In genomic region chr19:10116085-10116865, GRCh38 we compare ENCODE assay signal across 17 cellular contexts. TPM values are rescaled to one million over a fixed set of nuclear protein-coding genes. Genes with fewer than 3 reads are reported as not detected.
DNase-seq lines count a peak whose midpoint lies in the region; ATAC-seq, FAIRE-seq and TF ChIP-seq lines count a peak whose summit lies in the region.
"Had no signal": no experiment of that assay in that cellular context is flagged by ENCODE, and none has a peak within 500 bp of the region (broad histone marks: within the 10 kb centered on the region; RNA-seq: fewer than 3 reads in every experiment).

No MANE protein-coding gene starts in this region.

- peaks cover 35% of the 10 kb centered on the region for H3F3A ChIP-seq in GM23248 (ENCODE audit: insufficient read depth)

- intact Hi-C loops in activated CD4-positive, alpha-beta T cell treated with anti-CD3 and anti-CD28 coated beads for 36 hours (cut with DNase I, micrococcal nuclease): loop anchor here in 1 of 2 experiments (5.0 kb wide), 1 partner anchor 184 kb away; no protein-coding TSS in a partner anchor
- intact Hi-C loops in GM12878 (cut with micrococcal nuclease; ENCODE audit: unreplicated experiment) (no loop called here), gastrocnemius medialis (cut with DNase I; ENCODE audit: low total_unique reads) (loop anchor here (5.0 to 10.0 kb wide), 5 partner anchors 79 to 286 kb away; partner anchors contain the start of genes CDC37, DNMT1, ICAM3 and MRPL4)

- no peaks in the 10 kb centered on the region for H3K9me3 ChIP-seq in GM23248 (ENCODE audit: low read depth)
- no peaks in the 10 kb centered on the region for H3K9me3 ChIP-seq in GM12878 (replicated peaks; ENCODE audit: control insufficient read depth, insufficient read depth, low read length)
- H3K9me3 ChIP-seq in gastrocnemius medialis: no peaks in the 10 kb centered on the region
- H3K9me3 ChIP-seq: HAP-1, Peyer's patch, suprapubic skin had no signal

- no peaks in the 10 kb centered on the region for H3K27me3 Mint-ChIP-seq in activated CD4-positive, alpha-beta T cell treated with anti-CD3 and anti-CD28 coated beads for 36 hours

- ATAC-seq in activated CD4-positive, alpha-beta T cell treated with anti-CD3 and anti-CD28 coated beads for 36 hours: no peak
- no peak for ATAC-seq in GM12878
- ATAC-seq in gastrocnemius medialis: peak; percentile 79 to 87
- ATAC-seq in HG03095 (IDR thresholded peaks at IDR 0.05; ENCODE audit: unreplicated experiment): no peak

- H3K4me3 ChIP-seq in GM23248: no peak overlapping the region
- H3K4me3 ChIP-seq in GM12878: no peak overlapping the region
- H3K4me3 ChIP-seq in gastrocnemius medialis: no peak overlapping the region
- H3K4me3 ChIP-seq: dorsolateral prefrontal cortex, HAP-1, Peyer's patch, suprapubic skin had no signal

- no peak for TF ChIP-seq EP300 in GM12878 (IDR thresholded peaks at IDR 0.05; ENCODE audit: borderline replicate concordance in 1 of 2, control insufficient read depth in 1 of 2, low read depth in 2 of 2, low read length in 2 of 2)

- H3K9me2 ChIP-seq in GM23248 (ENCODE audit: insufficient read depth): no peaks in the 10 kb centered on the region

- peaks cover 42% of the 10 kb centered on the region for H3K4me1 Mint-ChIP-seq in activated CD4-positive, alpha-beta T cell treated with anti-CD3 and anti-CD28 coated beads for 36 hours

- CTCF ChIA-PET in activated CD4-positive, alpha-beta T cell treated with anti-CD3 and anti-CD28 coated beads for 36 hours (lab: Charles Lee): interaction anchor here (1.0 to 2.7 kb wide), 5 partner anchors 10 to 221 kb away, joined by 3 to 8 read pairs (median 5); partner anchors contain the start of gene PPAN
- CTCF ChIA-PET in GM12878 (lab: Yijun Ruan, JAX): interaction anchor here (0.9 to 9.8 kb wide), 2 partner anchors 16 to 274 kb away, joined by 3 to 171 read pairs; partner anchors contain the start of gene ANGPTL6

- no peak overlapping the region for H3K4me3 Mint-ChIP-seq in activated CD4-positive, alpha-beta T cell treated with anti-CD3 and anti-CD28 coated beads for 36 hours

- H3K9ac ChIP-seq in GM23248: no peak overlapping the region
- H3K9ac ChIP-seq in GM12878 (ENCODE audit: control insufficient read depth, insufficient read depth, low read length): no peak overlapping the region

- in situ Hi-C loops in GM23248 (cut with MboI) (no loop called here), GM12878 (cut with MboI) (no loop called here), gastrocnemius medialis (cut with MboI; ENCODE audit: low sequenced_read_pairs in 4 of 4) (no loop called here)

- peaks cover 6% of the 10 kb centered on the region; the same call in 1 of the 2 replicates for H3K36me3 ChIP-seq in GM23248 (ENCODE audit: low read depth)
- peaks cover 4 to 34% of the 10 kb centered on the region in 2 experiments; a peak in 3 of 4 replicates for H3K36me3 ChIP-seq in GM12878 (ENCODE audit: control insufficient read depth in 2 of 2, insufficient read depth in 2 of 2, low read length in 1 of 2)
- H3K36me3 ChIP-seq in gastrocnemius medialis: peaks cover 0 to 47% of the 10 kb centered on the region in 2 donors

- FAIRE-seq in GM12878 (lab: Jason Lieb, UNC) (no peak), HTR-8/SVneo (lab: Jason Lieb, UNC) (no peak)

- BruUV-seq in GM12878 (replicated peaks; lab: Mats Ljungman, UMichigan): TSS peak; percentile 6

- peaks cover 62% of the 10 kb centered on the region for H3K36me3 Mint-ChIP-seq in activated CD4-positive, alpha-beta T cell treated with anti-CD3 and anti-CD28 coated beads for 36 hours (ENCODE audit: low read depth)

- no peak for TF ChIP-seq RAD21 in GM12878 (IDR thresholded peaks at IDR 0.05; ENCODE audit: insufficient read depth, low read depth, low read length)

- peaks cover 34% of the 10 kb centered on the region for H3K79me2 ChIP-seq in GM23248 (ENCODE audit: insufficient read depth)
- H3K79me2 ChIP-seq in GM12878 (ENCODE audit: control insufficient read depth, insufficient read depth, low read length): peaks cover 28% of the 10 kb centered on the region

- H3K4me2 ChIP-seq in GM23248 (ENCODE audit: unreplicated experiment) (no peak overlapping the region), GM12878 (ENCODE audit: control insufficient read depth, insufficient read depth) (no peak overlapping the region)

- no peaks in the 10 kb centered on the region for H4K20me1 ChIP-seq in GM23248 (ENCODE audit: insufficient read depth)
- no peaks in the 10 kb centered on the region for H4K20me1 ChIP-seq in GM12878 (ENCODE audit: control insufficient read depth, insufficient read depth)

- SMC1A ChIA-PET in GM12878 (lab: Charles Lee; ENCODE audit: uncharacterized antibody, unreplicated experiment): interaction anchor here (1.4 to 11.4 kb wide), 2 partner anchors 16 to 272 kb away, joined by 3 to 150 read pairs; partner anchors contain the start of gene ANGPTL6

- 88% methylated on average over 31 to 35 of the region's 35 CpGs for WGBS in GM23248 (ENCODE audit: low coverage in 1 of 2, low lambda C conversion rate in 2 of 2, missing lambda C conversion rate in 2 of 2), 2 experiments
- WGBS in GM12878 (ENCODE audit: insufficient coverage, insufficient replicate concordance, low lambda C conversion rate, missing lambda C conversion rate): 94% methylated on average over 35 of the region's 35 CpGs

- TF ChIP-seq POLR2A in GM12878 (IDR thresholded peaks at IDR 0.05; ENCODE audit: low read depth, low read length): peak; percentile 68
- TF ChIP-seq POLR2A in gastrocnemius medialis (IDR thresholded peaks at IDR 0.05): no peak

- POLR2A ChIA-PET in activated CD4-positive, alpha-beta T cell treated with anti-CD3 and anti-CD28 coated beads for 36 hours (lab: Charles Lee): interaction anchor here (0.7 to 0.9 kb wide), 3 partner anchors 12 to 805 kb away, joined by 3 to 5 read pairs (median 4); no protein-coding TSS in a partner anchor
- POLR2A ChIA-PET in GM12878 (lab: Charles Lee): interaction anchor here (0.6 to 5.4 kb wide), 7 partner anchors 9 to 104 kb away, joined by 3 to 58 read pairs (median 3); partner anchors contain the start of genes ANGPTL6 and PPAN

- H3K4me1 ChIP-seq in GM23248 (ENCODE audit: insufficient read depth) (peaks cover 8% of the 10 kb centered on the region), GM12878 (ENCODE audit: control insufficient read depth, insufficient read depth, low read length) (peaks cover 19% of the 10 kb centered on the region), gastrocnemius medialis (peaks cover 13 to 31% of the 10 kb centered on the region in 2 donors)
- H3K4me1 ChIP-seq: HAP-1 had no signal

- H3K27ac ChIP-seq in GM23248 (no peak overlapping the region), GM12878 (ENCODE audit: control insufficient read depth, insufficient read depth) (no peak overlapping the region), gastrocnemius medialis (peak overlapping the region; percentile 60 to 83 (median 78))
- H3K27ac ChIP-seq: Peyer's patch, suprapubic skin, VCaP had no signal

- peak; percentile 25 for DNase-seq in activated CD4-positive, alpha-beta T cell treated with anti-CD3 and anti-CD28 coated beads for 36 hours
- no peak for DNase-seq in activated CD4-positive, alpha-beta T cell treated with anti-CD3 and anti-CD28 coated beads, Interleukin-2, amount 50 U/mL, for 1 hour
- DNase-seq in GM23248 (peak; percentile 16), GM12878 (ENCODE audit: low read depth, low spot score) (no peak), gastrocnemius medialis (peak; percentile 87 to 92), NK-92 (lab: John Stamatoyannopoulos, UW; ENCODE audit: unreplicated experiment) (no peak), HTR-8/SVneo (ENCODE audit: insufficient read length, low spot score) (no peak)
- DNase-seq: dorsolateral prefrontal cortex; foreskin melanocyte; GF-D8; NCI-H2081 treated with DMSO at 0.1 percent for 48 hours; stimulated activated CD4-positive, alpha-beta T cell treated with anti-CD3 and anti-CD28 coated beads, Interleukin-4, amount 100 ng/mL, for 24 hours had no signal

- H3K9me3 Mint-ChIP-seq in activated CD4-positive, alpha-beta T cell treated with anti-CD3 and anti-CD28 coated beads for 36 hours (ENCODE audit: low read depth): no peaks in the 10 kb centered on the region

- peak overlapping the region; percentile 42 for H3K27ac Mint-ChIP-seq in activated CD4-positive, alpha-beta T cell treated with anti-CD3 and anti-CD28 coated beads for 36 hours

- H3K27me3 ChIP-seq in GM23248 (replicated peaks; ENCODE audit: insufficient read depth): no peaks in the 10 kb centered on the region
- H3K27me3 ChIP-seq in GM12878 (replicated peaks in 1 of 2; ENCODE audit: control insufficient read depth in 2 of 2, insufficient read depth in 2 of 2, low read length in 1 of 2): no peaks in the 10 kb centered on the region
- H3K27me3 ChIP-seq in gastrocnemius medialis: no peaks in the 10 kb centered on the region
- H3K27me3 ChIP-seq: dorsolateral prefrontal cortex, Peyer's patch, suprapubic skin had no signal

- RAD21 ChIA-PET in GM12878 (lab: Charles Lee; ENCODE audit: unreplicated experiment): interaction anchor here (0.9 to 8.6 kb wide), 2 partner anchors 16 to 134 kb away, joined by 5 to 166 read pairs; partner anchors contain the start of gene ANGPTL6

- H2AFZ ChIP-seq in GM23248: no peak overlapping the region
- H2AFZ ChIP-seq in GM12878 (ENCODE audit: control insufficient read depth, low read depth, low read length): no peak overlapping the region

- TF ChIP-seq CTCF in GM12878 (IDR thresholded peaks at IDR 0.05 in 2 of 3, conservative IDR thresholded peaks at IDR 0.05 in 1 of 3; ENCODE audit: control insufficient read depth in 2 of 3, extremely low read depth in 1 of 3, insufficient read depth in 1 of 3, low read depth in 3 of 3, low read length in 3 of 3): no peak
- no peak for TF ChIP-seq CTCF in gastrocnemius medialis (IDR thresholded peaks at IDR 0.05 in 4 of 5, conservative IDR thresholded peaks at IDR 0.05 in 1 of 5)

RNA-seq across cellular contexts. Expression of gene EIF3G, which starts 3.4 kb away (rescaled TPM):
- total RNA-seq in activated CD4-positive, alpha-beta T cell treated with anti-CD3 and anti-CD28 coated beads for 36 hours: 100 to 1,000 TPM; 230 to 253 TPM
- 211 and 259 TPM in 2 replicates for total RNA-seq in GM23248 (2014; rRNA removed; shearing (Covaris generic))
- polyA plus RNA-seq in GM23248 (2016; fragmentation: Nextera tagmentation; extraction: Ambion mirVana): 176 and 179 TPM in 2 replicates
- total RNA-seq in GM12878 (2013; cell fraction: nucleolus; rRNA removed): 95.9 and 98.0 TPM in 2 replicates
- total RNA-seq in GM12878 (2014; rRNA removed): 356 and 362 TPM in 2 replicates
- 187 and 220 TPM in 2 replicates for total RNA-seq in GM12878 (2014; rRNA removed; fragmentation: Illumina TruSeq; extraction: Trizol)
- 303 and 318 TPM in 2 replicates for total RNA-seq in GM12878 (2021)
- 79.2 TPM for polyA plus RNA-seq in GM12878 (2011; ENCODE audit: low read depth)
- 101 and 119 TPM in 2 replicates for polyA plus RNA-seq in GM12878 (2011; rRNA removed)
- 166 and 220 TPM in 2 replicates for polyA plus RNA-seq in GM12878 (2011; cell fraction: cytosol; rRNA removed)
- polyA plus RNA-seq in GM12878 (2011; cell fraction: nucleus; rRNA removed): 377 and 479 TPM in 2 replicates
- 208 and 240 TPM in 2 replicates for polyA plus RNA-seq in GM12878 (2012)
- 132 and 219 TPM in 2 replicates for polyA plus RNA-seq in GM12878 (2014; fragmentation: Illumina TruSeq; extraction: Trizol)
- 10 to 100 TPM; 28.0 to 48.5 TPM for polyA plus RNA-seq in GM12878 (2014; fragmentation: Nextera tagmentation; extraction: Ambion mirVana)
- polyA plus RNA-seq in GM12878 (2014; rRNA removed): 284 and 299 TPM in 2 replicates
- polyA plus RNA-seq in GM12878 (2016; fragmentation: Nextera tagmentation; extraction: Ambion mirVana): 100 to 1,000 TPM; 201 to 225 TPM
- 45.5 and 84.7 TPM in 2 replicates for polyA minus RNA-seq in GM12878 (2011; rRNA and poly(A)+ RNA removed)
- polyA minus RNA-seq in GM12878 (2011; cell fraction: cytosol; rRNA and poly(A)+ RNA removed): 47.4 and 49.3 TPM in 2 replicates
- 61.5 and 116 TPM in 2 replicates for polyA minus RNA-seq in GM12878 (2011; cell fraction: nucleus; rRNA and poly(A)+ RNA removed)
- total RNA-seq in gastrocnemius medialis: 100 to 1,000 TPM; 321 to 516 (median 354) TPM

RNA-seq across cellular contexts. Expression of gene P2RY11, which starts 4.8 kb away (rescaled TPM):
- 10 to 100 TPM; 46.4 to 52.1 TPM for total RNA-seq in activated CD4-positive, alpha-beta T cell treated with anti-CD3 and anti-CD28 coated beads for 36 hours
- 2.9 and 6.3 TPM in 2 replicates for total RNA-seq in GM23248 (2014; rRNA removed; shearing (Covaris generic))
- polyA plus RNA-seq in GM23248 (2016; fragmentation: Nextera tagmentation; extraction: Ambion mirVana): 2.5 and 2.8 TPM in 2 replicates
- total RNA-seq in GM12878 (2013; cell fraction: nucleolus; rRNA removed): 57.8 and 61.7 TPM in 2 replicates
- 11.4 and 17.4 TPM in 2 replicates for total RNA-seq in GM12878 (2014; rRNA removed)
- total RNA-seq in GM12878 (2014; rRNA removed; fragmentation: Illumina TruSeq; extraction: Trizol): 7.4 and 8.2 TPM in 2 replicates
- 42.0 and 46.5 TPM in 2 replicates for total RNA-seq in GM12878 (2021)
- 5.0 TPM for polyA plus RNA-seq in GM12878 (2011; ENCODE audit: low read depth)
- polyA plus RNA-seq in GM12878 (2011; rRNA removed): 12.5 and 26.5 TPM in 2 replicates
- polyA plus RNA-seq in GM12878 (2011; cell fraction: cytosol; rRNA removed): 44.1 and 69.0 TPM in 2 replicates
- 81.5 and 114 TPM in 2 replicates for polyA plus RNA-seq in GM12878 (2011; cell fraction: nucleus; rRNA removed)
- 28.3 and 37.9 TPM in 2 replicates for polyA plus RNA-seq in GM12878 (2012)
- polyA plus RNA-seq in GM12878 (2014; fragmentation: Illumina TruSeq; extraction: Trizol): 1.2 and 4.9 TPM in 2 replicates
- under 1 TPM; 0.14 to 0.57 TPM for polyA plus RNA-seq in GM12878 (2014; fragmentation: Nextera tagmentation; extraction: Ambion mirVana)
- 32.5 and 39.0 TPM in 2 replicates for polyA plus RNA-seq in GM12878 (2014; rRNA removed)
- polyA plus RNA-seq in GM12878 (2016; fragmentation: Nextera tagmentation; extraction: Ambion mirVana): 1 to 10 TPM; 6.7 to 7.0 TPM
- 16.9 and 49.7 TPM in 2 replicates for polyA minus RNA-seq in GM12878 (2011; rRNA and poly(A)+ RNA removed)
- 22.1 and 26.3 TPM in 2 replicates for polyA minus RNA-seq in GM12878 (2011; cell fraction: cytosol; rRNA and poly(A)+ RNA removed)
- 8.6 and 28.3 TPM in 2 replicates for polyA minus RNA-seq in GM12878 (2011; cell fraction: nucleus; rRNA and poly(A)+ RNA removed)
- 1 to 10 TPM in 3 of 4 donors, not detected in 1; 2.4 to 4.3 (median 3.9) TPM for total RNA-seq in gastrocnemius medialis

RNA-seq across cellular contexts. Expression of gene PPAN, which starts 10.1 kb away (rescaled TPM):
- 100 to 1,000 TPM; 139 to 149 TPM for total RNA-seq in activated CD4-positive, alpha-beta T cell treated with anti-CD3 and anti-CD28 coated beads for 36 hours
- 39.7 and 47.0 TPM in 2 replicates for total RNA-seq in GM23248 (2014; rRNA removed; shearing (Covaris generic))
- polyA plus RNA-seq in GM23248 (2016; fragmentation: Nextera tagmentation; extraction: Ambion mirVana): 44.2 and 47.7 TPM in 2 replicates
- 135 and 145 TPM in 2 replicates for total RNA-seq in GM12878 (2013; cell fraction: nucleolus; rRNA removed)
- 96.5 and 123 TPM in 2 replicates for total RNA-seq in GM12878 (2014; rRNA removed)
- 67.6 and 68.9 TPM in 2 replicates for total RNA-seq in GM12878 (2014; rRNA removed; fragmentation: Illumina TruSeq; extraction: Trizol)
- 147 and 165 TPM in 2 replicates for total RNA-seq in GM12878 (2021)
- polyA plus RNA-seq in GM12878 (2011; ENCODE audit: low read depth): 26.9 TPM
- polyA plus RNA-seq in GM12878 (2011; rRNA removed): 40.1 and 92.2 TPM in 2 replicates
- 92.2 and 132 TPM in 2 replicates for polyA plus RNA-seq in GM12878 (2011; cell fraction: cytosol; rRNA removed)
- polyA plus RNA-seq in GM12878 (2011; cell fraction: nucleus; rRNA removed): 173 and 212 TPM in 2 replicates
- polyA plus RNA-seq in GM12878 (2012): 78.6 and 81.6 TPM in 2 replicates
- polyA plus RNA-seq in GM12878 (2014; fragmentation: Illumina TruSeq; extraction: Trizol): 20.3 and 65.0 TPM in 2 replicates
- 1 to 10 TPM; 2.1 to 7.6 TPM for polyA plus RNA-seq in GM12878 (2014; fragmentation: Nextera tagmentation; extraction: Ambion mirVana)
- 149 and 196 TPM in 2 replicates for polyA plus RNA-seq in GM12878 (2014; rRNA removed)
- 100 to 1,000 TPM; 163 to 171 TPM for polyA plus RNA-seq in GM12878 (2016; fragmentation: Nextera tagmentation; extraction: Ambion mirVana)
- 113 and 176 TPM in 2 replicates for polyA minus RNA-seq in GM12878 (2011; rRNA and poly(A)+ RNA removed)
- polyA minus RNA-seq in GM12878 (2011; cell fraction: cytosol; rRNA and poly(A)+ RNA removed): 70.0 and 73.4 TPM in 2 replicates
- polyA minus RNA-seq in GM12878 (2011; cell fraction: nucleus; rRNA and poly(A)+ RNA removed): 69.6 and 130 TPM in 2 replicates
- 10 to 100 TPM; 30.5 to 42.3 (median 36.7) TPM for total RNA-seq in gastrocnemius medialis

RNA-seq across cellular contexts. Expression of gene ANGPTL6, which starts 13.8 kb away (rescaled TPM):
- 10 to 100 TPM; 10.4 to 14.1 TPM for total RNA-seq in activated CD4-positive, alpha-beta T cell treated with anti-CD3 and anti-CD28 coated beads for 36 hours
- total RNA-seq in GM23248 (2014; rRNA removed; shearing (Covaris generic)): 0.22 and 0.63 TPM in 2 replicates
- polyA plus RNA-seq in GM23248 (2016; fragmentation: Nextera tagmentation; extraction: Ambion mirVana) (0.46 and 0.58 TPM in 2 replicates), GM12878 (2011; rRNA removed) (10.5 and 23.6 TPM in 2 replicates), GM12878 (2014; fragmentation: Illumina TruSeq; extraction: Trizol) (2.3 and 6.6 TPM in 2 replicates), GM12878 (2014; fragmentation: Nextera tagmentation; extraction: Ambion mirVana) (under 1 TPM; 0.45 to 0.90 TPM), GM12878 (2014; rRNA removed) (18.3 and 18.9 TPM in 2 replicates), GM12878 (2016; fragmentation: Nextera tagmentation; extraction: Ambion mirVana) (1 to 10 TPM; 1.3 to 4.9 TPM)
- total RNA-seq in GM12878 (2013; cell fraction: nucleolus; rRNA removed): 38.8 and 41.4 TPM in 2 replicates
- total RNA-seq in GM12878 (2014; rRNA removed) (13.1 and 17.4 TPM in 2 replicates), GM12878 (2014; rRNA removed; fragmentation: Illumina TruSeq; extraction: Trizol) (6.0 and 7.2 TPM in 2 replicates), GM12878 (2021) (16.5 and 16.8 TPM in 2 replicates), gastrocnemius medialis (1 to 10 TPM in 1 of 4 donors, not detected in 3; 4.0 TPM)
- polyA plus RNA-seq in GM12878 (2011; ENCODE audit: low read depth): 11.7 TPM
- polyA plus RNA-seq in GM12878 (2011; cell fraction: cytosol; rRNA removed): 40.4 and 48.7 TPM in 2 replicates
- polyA plus RNA-seq in GM12878 (2011; cell fraction: nucleus; rRNA removed): 150 and 154 TPM in 2 replicates
- polyA plus RNA-seq in GM12878 (2012): 23.2 and 29.6 TPM in 2 replicates
- polyA minus RNA-seq in GM12878 (2011; rRNA and poly(A)+ RNA removed): 7.7 and 16.2 TPM in 2 replicates
- 8.8 and 10.2 TPM in 2 replicates for polyA minus RNA-seq in GM12878 (2011; cell fraction: cytosol; rRNA and poly(A)+ RNA removed)
- polyA minus RNA-seq in GM12878 (2011; cell fraction: nucleus; rRNA and poly(A)+ RNA removed): 8.5 and 16.2 TPM in 2 replicates

RNA-seq across cellular contexts. Expression of gene SHFL, which starts 30.2 kb away (rescaled TPM):
- 10 to 100 TPM; 49.8 to 62.6 TPM for total RNA-seq in activated CD4-positive, alpha-beta T cell treated with anti-CD3 and anti-CD28 coated beads for 36 hours
- total RNA-seq in GM23248 (2014; rRNA removed; shearing (Covaris generic)): 30.6 and 33.0 TPM in 2 replicates
- 28.4 and 29.8 TPM in 2 replicates for polyA plus RNA-seq in GM23248 (2016; fragmentation: Nextera tagmentation; extraction: Ambion mirVana)
- total RNA-seq in GM12878 (2013; cell fraction: nucleolus; rRNA removed): 59.9 and 73.5 TPM in 2 replicates
- total RNA-seq in GM12878 (2014; rRNA removed): 44.6 and 45.4 TPM in 2 replicates
- total RNA-seq in GM12878 (2014; rRNA removed; fragmentation: Illumina TruSeq; extraction: Trizol): 30.5 and 30.7 TPM in 2 replicates
- total RNA-seq in GM12878 (2021): 51.7 and 57.9 TPM in 2 replicates
- 39.3 TPM for polyA plus RNA-seq in GM12878 (2011; ENCODE audit: low read depth)
- polyA plus RNA-seq in GM12878 (2011; rRNA removed): 53.1 and 63.7 TPM in 2 replicates
- polyA plus RNA-seq in GM12878 (2011; cell fraction: cytosol; rRNA removed): 68.1 and 104 TPM in 2 replicates
- polyA plus RNA-seq in GM12878 (2011; cell fraction: nucleus; rRNA removed): 400 and 422 TPM in 2 replicates
- 71.2 and 100 TPM in 2 replicates for polyA plus RNA-seq in GM12878 (2012)
- polyA plus RNA-seq in GM12878 (2014; fragmentation: Illumina TruSeq; extraction: Trizol): 41.7 and 49.6 TPM in 2 replicates
- 10 to 100 TPM in 1 of 2 experiments, 1 to 10 TPM in 1; 8.0 to 18.3 TPM for polyA plus RNA-seq in GM12878 (2014; fragmentation: Nextera tagmentation; extraction: Ambion mirVana)
- 83.8 and 83.9 TPM in 2 replicates for polyA plus RNA-seq in GM12878 (2014; rRNA removed)
- 10 to 100 TPM; 33.6 to 36.8 TPM for polyA plus RNA-seq in GM12878 (2016; fragmentation: Nextera tagmentation; extraction: Ambion mirVana)
- polyA minus RNA-seq in GM12878 (2011; rRNA and poly(A)+ RNA removed): 34.3 and 50.4 TPM in 2 replicates
- polyA minus RNA-seq in GM12878 (2011; cell fraction: cytosol; rRNA and poly(A)+ RNA removed): 16.6 and 22.1 TPM in 2 replicates
- polyA minus RNA-seq in GM12878 (2011; cell fraction: nucleus; rRNA and poly(A)+ RNA removed): 40.0 and 54.8 TPM in 2 replicates
- total RNA-seq in gastrocnemius medialis: 10 to 100 TPM in 1 of 4 donors, 1 to 10 TPM in 3; 2.2 to 11.2 (median 2.8) TPM

Comparison
In these comparisons a context has a peak if more than half of its experiments do, and no peak if none do; other contexts are left out.
1. DNase-seq: peak in activated CD4-positive, alpha-beta T cell treated with anti-CD3 and anti-CD28 coated beads for 36 hours (single experiment), GM23248 (single experiment) and gastrocnemius medialis (2 of 2); none in activated CD4-positive, alpha-beta T cell treated with anti-CD3 and anti-CD28 coated beads, Interleukin-2, amount 50 U/mL, for 1 hour (single experiment), GM12878 (single experiment), NK-92 (single experiment) and HTR-8/SVneo (single experiment).
2. ATAC-seq: peak in gastrocnemius medialis (2 of 2); none in activated CD4-positive, alpha-beta T cell treated with anti-CD3 and anti-CD28 coated beads for 36 hours (single experiment), GM12878 (single experiment) and HG03095 (single experiment).
3. H3K27ac ChIP-seq: peak in gastrocnemius medialis (4 of 4); none in GM23248 (single experiment) and GM12878 (single experiment).